ENCODE assay signal across 8 cellular contexts in genomic region chr11:59171508-59172322, GRCh38. TPM values are rescaled to one million over a fixed set of nuclear protein-coding genes. Genes with fewer than 3 reads are reported as not detected.
DNase-seq lines count a peak whose midpoint lies in the region; ATAC-seq and TF ChIP-seq lines count a peak whose summit lies in the region.

Gene DTX4, plus strand, starts transcription at chr11:59172132. Its CDS starts 464 bp downstream, at chr11:59172596.

- H3K27ac Mint-ChIP-seq in activated B cell treated with CpG ODN at 0.5 μM for 24 hours: peak within 1 kb of the TSS; percentile 90

- DNase-seq in AG04449 (ENCODE audit: low read depth, low spot score) (no peak), NCI-H2196 (lab: John Stamatoyannopoulos, UW; ENCODE audit: unreplicated experiment) (peak; percentile 92), activated B cell treated with CpG ODN at 0.5 μM for 24 hours (peak; percentile 82), islet precursor cell (peak; percentile 95)
- DNase-seq in central memory CD4-positive, alpha-beta T cell: peak; percentile 81
- DNase-seq in stimulated activated CD4-positive, alpha-beta T cell treated with anti-CD3 and anti-CD28 coated beads, Interleukin-12 subunit alpha, Interleukin-12 subunit beta, amount 100 ng/mL, for 4 hours: peak; percentile 89

- intact Hi-C loops in activated B cell treated with CpG ODN at 0.5 μM for 24 hours (cut with micrococcal nuclease): loop anchor here (1.0 to 10.0 kb wide), 10 partner anchors 15 to 509 kb away; partner anchors contain the start of gene MPEG1

- H3K4me3 ChIP-seq in AG04449 (ENCODE audit: low read depth, low read length): peak within 1 kb of the TSS; percentile 70

- ATAC-seq in GM18861 (IDR thresholded peaks at IDR 0.05; ENCODE audit: unreplicated experiment) (peak; percentile 61), HG03095 (IDR thresholded peaks at IDR 0.05; ENCODE audit: unreplicated experiment) (peak; percentile 75), activated B cell treated with CpG ODN at 0.5 μM for 24 hours (ENCODE audit: low read depth) (peak; percentile 78)

- peaks cover 13% of the 10 kb centered on the region for H3K36me3 Mint-ChIP-seq in activated B cell treated with CpG ODN at 0.5 μM for 24 hours (ENCODE audit: low read depth)

- POLR2A ChIA-PET in AG04449 (lab: Yijun Ruan, JAX): interaction anchor here (0.6 kb wide), 1 partner anchor 26 kb away, joined by 3 read pairs; no protein-coding TSS in a partner anchor
- POLR2A ChIA-PET in activated B cell treated with CpG ODN at 0.5 μM for 24 hours (lab: Charles Lee): interaction anchor here (0.6 to 6.4 kb wide), 28 partner anchors 9 to 555 kb away, joined by 3 to 70 read pairs (median 4); partner anchors contain the start of gene MPEG1

- peak; percentile 99 for TF ChIP-seq CTCF in AG04449 (IDR thresholded peaks at IDR 0.05; ENCODE audit: insufficient read depth, low read length, missing control alignments)
- no peak for TF ChIP-seq CTCF in activated B cell treated with CpG ODN at 0.5 μM for 24 hours (IDR thresholded peaks at IDR 0.05)

- H3K4me1 Mint-ChIP-seq in activated B cell treated with CpG ODN at 0.5 μM for 24 hours: peaks cover 34% of the 10 kb centered on the region

- CTCF ChIA-PET in AG04449 (lab: Yijun Ruan, JAX): interaction anchor here (0.6 to 18.9 kb wide), 29 partner anchors 8 to 647 kb away, joined by 3 to 450 read pairs (median 9); partner anchors contain the start of genes FAM111A, MPEG1, OR5A1 and OR5A2
- CTCF ChIA-PET in activated B cell treated with CpG ODN at 0.5 μM for 24 hours (lab: Charles Lee): interaction anchor here (0.6 to 9.0 kb wide), 35 partner anchors 13 to 366 kb away, joined by 3 to 102 read pairs (median 5); partner anchors contain the start of genes FAM111A, MPEG1 and OR5A2

- no peaks in the 10 kb centered on the region for H3K27me3 Mint-ChIP-seq in activated B cell treated with CpG ODN at 0.5 μM for 24 hours

- peak within 1 kb of the TSS; percentile 96 for H3K4me3 Mint-ChIP-seq in activated B cell treated with CpG ODN at 0.5 μM for 24 hours

- no peaks in the 10 kb centered on the region for H3K9me3 Mint-ChIP-seq in activated B cell treated with CpG ODN at 0.5 μM for 24 hours

RNA-seq across cellular contexts. Expression of gene DTX4, which starts in this region (rescaled TPM):
- 24.2 TPM in 2 replicates for total RNA-seq in activated B cell treated with CpG ODN at 0.5 μM for 24 hours
